31 cellular contexts compared by ENCODE assay signal in the genomic region with DNA sequence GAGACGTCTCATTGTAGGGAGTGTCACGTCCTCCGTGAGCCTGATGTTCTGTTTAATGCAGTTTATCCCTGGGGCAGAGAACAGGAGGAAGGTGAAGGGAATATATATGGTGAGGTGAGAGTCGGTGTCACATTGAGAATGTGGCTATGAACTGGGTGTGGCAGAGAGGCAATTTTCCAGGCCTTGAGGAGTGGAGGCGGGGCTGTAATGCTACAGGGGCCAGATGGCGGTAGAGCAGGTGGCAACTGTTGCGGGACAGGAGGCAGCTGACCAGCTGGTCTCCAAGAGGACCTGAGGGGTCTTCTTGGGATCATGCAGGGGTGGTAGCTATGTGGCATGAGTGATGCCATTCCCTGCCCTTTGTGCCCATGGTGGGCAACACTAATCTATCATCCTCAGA. TPM values are rescaled to one million over a fixed set of nuclear protein-coding genes. Genes with fewer than 3 reads are reported as not detected.
DNase-seq lines count a peak whose midpoint lies in the region; ATAC-seq and TF ChIP-seq lines count a peak whose summit lies in the region.
"Had no signal": no experiment of that assay in that cellular context is flagged by ENCODE, and none has a peak within 500 bp of the region (broad histone marks: within the 10 kb centered on the region; RNA-seq: fewer than 3 reads in every experiment).

No MANE protein-coding gene starts in this region.

- ATAC-seq in heart left ventricle (no peak), left ventricle myocardium superior (no peak), HG03442 (IDR thresholded peaks at IDR 0.05; ENCODE audit: unreplicated experiment) (no peak), HG03280 (IDR thresholded peaks at IDR 0.05; ENCODE audit: unreplicated experiment) (no peak)
- ATAC-seq in stimulated activated memory B cell treated with anti-CD40 and anti-IgM and Interleukin-4, amounts not matched to agents 10 μg/mL and 1 μg/mL and 100 μg/mL, for 72 hours, result no peak
- ATAC-seq: activated CD8-positive, alpha-beta T cell treated with anti-CD3 and anti-CD28 coated beads for 36 hours; CD8-positive, alpha-beta T cell; HepG2; natural killer cell treated with Interleukin-12 subunit alpha and Interleukin-12 subunit beta and Interleukin-15 and Interleukin-18, amount 100 ng/mL, for 72 hours had no signal

- peaks cover 66% of the 10 kb centered on the region for H4K20me1 ChIP-seq in osteoblast (ENCODE audit: insufficient read depth, low read length)

- intact Hi-C loops in heart left ventricle (cut with DNase I), result loop anchor here in 4 of 10 donors (5.0 kb wide), 2 partner anchors 35 to 50 kb away; no protein-coding TSS in a partner anchor
- intact Hi-C loops in left ventricle myocardium superior (cut with micrococcal nuclease), result no loop called here
- intact Hi-C loops in colonic mucosa (cut with DNase I), result no loop called here

- H3K36me3 ChIP-seq in heart left ventricle, result peaks cover 0 to 27% (median 9%) of the 10 kb centered on the region in 9 donors
- H3K36me3 ChIP-seq in colonic mucosa, result no peaks in the 10 kb centered on the region
- H3K36me3 ChIP-seq in osteoblast (ENCODE audit: insufficient read depth, low read length), result peaks cover 3% of the 10 kb centered on the region
- H3K36me3 ChIP-seq: pancreas had no signal

- no peak for TF ChIP-seq CTCF in heart left ventricle (IDR thresholded peaks at IDR 0.05)
- TF ChIP-seq CTCF in colonic mucosa (IDR thresholded peaks at IDR 0.05), result no peak
- no peak for TF ChIP-seq CTCF in osteoblast (IDR thresholded peaks at IDR 0.05; ENCODE audit: extremely low read depth, low read depth, low read length)

- H3K9me3 Mint-ChIP-seq in stimulated activated memory B cell treated with anti-CD40 and anti-IgM and Interleukin-4, amounts not matched to agents 10 μg/mL and 1 μg/mL and 100 μg/mL, for 72 hours, result no peaks in the 10 kb centered on the region
- H3K9me3 Mint-ChIP-seq: activated CD8-positive, alpha-beta T cell treated with anti-CD3 and anti-CD28 coated beads for 36 hours; activated T-helper 2 cell treated with anti-CD3 and anti-CD28 coated beads, Interferon-gamma antibody, Interleukin-2, Interleukin-4, amounts not matched to agents 10 μg/mL and 5 μg/mL and 100 μg/mL, durations not matched to agents 14 hours and 24 hours and 36 hours; CD8-positive, alpha-beta T cell; immature natural killer cell; mesothelial cell of epicardium; natural killer cell treated with Interleukin-12 subunit alpha and Interleukin-12 subunit beta and Interleukin-15 and Interleukin-18, amount 100 ng/mL, for 72 hours; T-helper 1 cell treated with Interleukin-12 subunit alpha and Interleukin-12 subunit beta and Interleukin-4 antibody, amounts not matched to agents 30 μg/mL and 1 μg/mL, for 36 hours had no signal

- H3K9ac ChIP-seq in colonic mucosa (ENCODE audit: low read depth in 2 of 2, low read length in 2 of 2), result no peak overlapping the region

- H3K36me3 Mint-ChIP-seq in stimulated activated memory B cell treated with anti-CD40 and anti-IgM and Interleukin-4, amounts not matched to agents 10 μg/mL and 1 μg/mL and 100 μg/mL, for 72 hours, result no peaks in the 10 kb centered on the region
- H3K36me3 Mint-ChIP-seq: activated naive CD8-positive, alpha-beta T cell; CD8-positive, alpha-beta T cell; immature natural killer cell; natural killer cell treated with Interleukin-12 subunit alpha and Interleukin-12 subunit beta and Interleukin-15 and Interleukin-18, amount 100 ng/mL, for 72 hours had no signal

- no peak for TF ChIP-seq POLR2A in heart left ventricle (IDR thresholded peaks at IDR 0.05)

- H3K4me3 ChIP-seq in heart left ventricle, result no peak overlapping the region
- no peak overlapping the region for H3K4me3 ChIP-seq in colonic mucosa
- H3K4me3 ChIP-seq in osteoblast (ENCODE audit: insufficient read depth, low read length), result no peak overlapping the region
- H3K4me3 ChIP-seq: pancreas, SK-N-MC had no signal

- H3K79me2 ChIP-seq in osteoblast (ENCODE audit: insufficient read depth, low read length), result peaks cover 65% of the 10 kb centered on the region

- H3K9me3 ChIP-seq in heart left ventricle, result no peaks in the 10 kb centered on the region
- no peaks in the 10 kb centered on the region for H3K9me3 ChIP-seq in colonic mucosa
- no peaks in the 10 kb centered on the region for H3K9me3 ChIP-seq in osteoblast (ENCODE audit: low read depth, low read length)
- H3K9me3 ChIP-seq: pancreas had no signal

- peak overlapping the region; percentile 60 to 86 (median 80) for H3K27ac ChIP-seq in heart left ventricle
- no peak overlapping the region for H3K27ac ChIP-seq in colonic mucosa
- H3K27ac ChIP-seq in osteoblast (ENCODE audit: low read depth, low read length), result no peak overlapping the region
- H3K27ac ChIP-seq: RWPE1, SK-N-MC had no signal

- no peak overlapping the region for H3K4me2 ChIP-seq in osteoblast (ENCODE audit: insufficient read depth, low read length)

- H3K4me1 ChIP-seq in heart left ventricle (peaks cover 3 to 88% (median 49%) of the 10 kb centered on the region in 12 donors), colonic mucosa (no peaks in the 10 kb centered on the region), osteoblast (ENCODE audit: insufficient read depth, low read length) (no peaks in the 10 kb centered on the region)

- no peak overlapping the region for H3K27ac Mint-ChIP-seq in stimulated activated memory B cell treated with anti-CD40 and anti-IgM and Interleukin-4, amounts not matched to agents 10 μg/mL and 1 μg/mL and 100 μg/mL, for 72 hours
- H3K27ac Mint-ChIP-seq: activated CD8-positive, alpha-beta T cell treated with anti-CD3 and anti-CD28 coated beads for 36 hours; activated naive CD8-positive, alpha-beta T cell; activated T-helper 2 cell treated with anti-CD3 and anti-CD28 coated beads, Interferon-gamma antibody, Interleukin-2, Interleukin-4, amounts not matched to agents 10 μg/mL and 5 μg/mL and 100 μg/mL, durations not matched to agents 14 hours and 24 hours and 36 hours; B cell; CD8-positive, alpha-beta T cell; immature natural killer cell; mesothelial cell of epicardium; natural killer cell treated with Interleukin-12 subunit alpha and Interleukin-12 subunit beta and Interleukin-15 and Interleukin-18, amount 100 ng/mL, for 72 hours; T-helper 1 cell treated with Interleukin-12 subunit alpha and Interleukin-12 subunit beta and Interleukin-4 antibody, amounts not matched to agents 30 μg/mL and 1 μg/mL, for 36 hours had no signal

- 73 to 83% (median 76%) methylated on average over 7 of the region's 7 CpGs for WGBS in heart left ventricle, 4 donors

- DNase-seq in heart left ventricle, result no peak
- DNase-seq in left ventricle myocardium superior, result no peak
- DNase-seq in colonic mucosa, result peak; percentile 32
- peak; percentile 26 for DNase-seq in osteoblast (ENCODE audit: insufficient read length, low spot score, missing footprints)
- no peak for DNase-seq in GM03348 (ENCODE audit: low spot score)
- DNase-seq: activated CD4-positive, CD25-positive, alpha-beta regulatory T cell treated with anti-CD3 and anti-CD28 coated beads, Interleukin-2, amount 50 U/mL, for 72 hours; activated CD8-positive, alpha-beta T cell treated with anti-CD3 and anti-CD28 coated beads for 36 hours; anterior cingulate cortex; CD8-positive, alpha-beta T cell; dermis blood vessel endothelial cell; DMS153; hypothalamus; immature natural killer cell; Karpas-422; NCI-H1436; NCI-H526 treated with DMSO at 0.1 percent for 48 hours; stimulated activated CD4-positive, alpha-beta T cell treated with anti-CD3 and anti-CD28 coated beads, Interleukin-15, amount 100 ng/mL, for 24 hours; stimulated activated naive CD4-positive, alpha-beta T cell treated with Interleukin-2 at 50 U/mL for 16 hours had no signal

- no peak overlapping the region for H2AFZ ChIP-seq in osteoblast (ENCODE audit: low read length)

- H3K4me1 Mint-ChIP-seq in stimulated activated memory B cell treated with anti-CD40 and anti-IgM and Interleukin-4, amounts not matched to agents 10 μg/mL and 1 μg/mL and 100 μg/mL, for 72 hours, result no peaks in the 10 kb centered on the region
- H3K4me1 Mint-ChIP-seq: B cell, immature natural killer cell had no signal

- peaks cover 8% of the 10 kb centered on the region for H3K27me3 Mint-ChIP-seq in stimulated activated memory B cell treated with anti-CD40 and anti-IgM and Interleukin-4, amounts not matched to agents 10 μg/mL and 1 μg/mL and 100 μg/mL, for 72 hours
- H3K27me3 Mint-ChIP-seq: activated CD8-positive, alpha-beta T cell treated with anti-CD3 and anti-CD28 coated beads for 36 hours; activated naive CD8-positive, alpha-beta T cell had no signal

- H3K4me3 Mint-ChIP-seq in stimulated activated memory B cell treated with anti-CD40 and anti-IgM and Interleukin-4, amounts not matched to agents 10 μg/mL and 1 μg/mL and 100 μg/mL, for 72 hours, result no peak overlapping the region
- H3K4me3 Mint-ChIP-seq: activated CD8-positive, alpha-beta T cell treated with anti-CD3 and anti-CD28 coated beads for 36 hours; activated naive CD8-positive, alpha-beta T cell; B cell; CD8-positive, alpha-beta T cell; immature natural killer cell; mesothelial cell of epicardium; natural killer cell treated with Interleukin-12 subunit alpha and Interleukin-12 subunit beta and Interleukin-15 and Interleukin-18, amount 100 ng/mL, for 72 hours; T-helper 1 cell treated with Interleukin-12 subunit alpha and Interleukin-12 subunit beta and Interleukin-4 antibody, amounts not matched to agents 30 μg/mL and 1 μg/mL, for 36 hours had no signal

- H3K27me3 ChIP-seq in heart left ventricle, result no peaks in the 10 kb centered on the region
- no peaks in the 10 kb centered on the region for H3K27me3 ChIP-seq in colonic mucosa
- no peaks in the 10 kb centered on the region for H3K27me3 ChIP-seq in osteoblast (ENCODE audit: insufficient read depth, low read length)
- H3K27me3 ChIP-seq: pancreas had no signal

RNA-seq across cellular contexts. Expression of a gene that starts 59.6 kb away (rescaled TPM):
- total RNA-seq in heart left ventricle (100 to 1,000 TPM in 8 of 9 donors, 10 to 100 TPM in 1; 77.6 to 196 (median 165) TPM), left ventricle myocardium superior (201 TPM), colonic mucosa (10 to 100 TPM in 1 of 2 donors, under 1 TPM in 1; 0.84 to 10.2 TPM), osteoblast (19.2 and 22.4 TPM in 2 replicates)
- polyA plus RNA-seq in heart left ventricle, result 10 to 100 TPM; 41.9 to 68.2 TPM
- total RNA-seq: HepG2 had no signal
- polyA plus RNA-seq: HepG2 had no signal

Comparison
In these comparisons a context has a peak if more than half of its experiments do, and no peak if none do; other contexts are left out.
1. DNase-seq: peak in colonic mucosa (single experiment) and osteoblast (single experiment); none in heart left ventricle (0 of 5), left ventricle myocardium superior (single experiment) and GM03348 (single experiment).
2. H3K27ac ChIP-seq: peak in heart left ventricle (12 of 12); none in colonic mucosa (single experiment) and osteoblast (single experiment).